Comparison of ENCODE assay signal across 19 cellular contexts in genomic region chr1:214637125-214637524, GRCh38.
"Had no signal": no experiment of that assay in that cellular context is flagged by ENCODE, and none has a peak within 500 bp of the region (broad histone marks: within the 10 kb centered on the region; RNA-seq: fewer than 3 reads in every experiment).

No MANE protein-coding gene starts in this region.

- H3K27me3 ChIP-seq: right atrium auricular region, stomach, thyroid gland, vagina had no signal

- H3K36me3 Mint-ChIP-seq: naive B cell had no signal

- H3K4me1 ChIP-seq: lower lobe of right lung, prostate gland, right atrium auricular region, thyroid gland, vagina had no signal

- H3K4me1 Mint-ChIP-seq: mesothelial cell of epicardium, neural crest cell had no signal

- H3K4me3 ChIP-seq: dorsolateral prefrontal cortex, lower lobe of right lung, mucosa of descending colon, prostate gland, right atrium auricular region, stomach, thyroid gland, vagina had no signal

- H3K9me3 Mint-ChIP-seq: memory B cell; mesothelial cell of epicardium; naive B cell; natural killer cell treated with Interleukin-12 subunit alpha and Interleukin-12 subunit beta and Interleukin-15 and Interleukin-18, amount 100 ng/mL, for 72 hours; neural crest cell; stimulated activated effector memory CD8-positive, alpha-beta T cell treated with anti-CD3 and anti-CD28 coated beads, Interleukin-12 subunit alpha, Interleukin-12 subunit beta, amount 100 ng/mL, for 72 hours had no signal

- H3K9me3 ChIP-seq: lower lobe of right lung, mucosa of descending colon, prostate gland, right atrium auricular region, stomach, thyroid gland, vagina had no signal

- ATAC-seq: left ventricle myocardium superior; lower lobe of right lung; natural killer cell treated with Interleukin-12 subunit alpha and Interleukin-12 subunit beta and Interleukin-15 and Interleukin-18, amount 100 ng/mL, for 72 hours; sciatic nerve; stimulated activated effector memory CD8-positive, alpha-beta T cell treated with anti-CD3 and anti-CD28 coated beads, Interleukin-12 subunit alpha, Interleukin-12 subunit beta, amount 100 ng/mL, for 72 hours had no signal

- H3K4me3 Mint-ChIP-seq: memory B cell; mesothelial cell of epicardium; naive B cell; natural killer cell treated with Interleukin-12 subunit alpha and Interleukin-12 subunit beta and Interleukin-15 and Interleukin-18, amount 100 ng/mL, for 72 hours; neural crest cell; stimulated activated effector memory CD8-positive, alpha-beta T cell treated with anti-CD3 and anti-CD28 coated beads, Interleukin-12 subunit alpha, Interleukin-12 subunit beta, amount 100 ng/mL, for 72 hours had no signal

- H3K27me3 Mint-ChIP-seq: memory B cell; naive B cell; natural killer cell treated with Interleukin-12 subunit alpha and Interleukin-12 subunit beta and Interleukin-15 and Interleukin-18, amount 100 ng/mL, for 72 hours had no signal

- H3K36me3 ChIP-seq: lower lobe of right lung, prostate gland, right atrium auricular region, thyroid gland, vagina had no signal

- H3K27ac ChIP-seq: dorsolateral prefrontal cortex, lower lobe of right lung, prostate gland, right atrium auricular region, stomach, thyroid gland, vagina had no signal

- H3K27ac Mint-ChIP-seq: memory B cell; mesothelial cell of epicardium; naive B cell; natural killer cell treated with Interleukin-12 subunit alpha and Interleukin-12 subunit beta and Interleukin-15 and Interleukin-18, amount 100 ng/mL, for 72 hours; stimulated activated effector memory CD8-positive, alpha-beta T cell treated with anti-CD3 and anti-CD28 coated beads, Interleukin-12 subunit alpha, Interleukin-12 subunit beta, amount 100 ng/mL, for 72 hours had no signal

- DNase-seq: effector CD4-positive, alpha-beta T cell; left ventricle myocardium superior; lower lobe of right lung; naive B cell; stimulated activated CD4-positive, alpha-beta T cell treated with anti-CD3 and anti-CD28 coated beads, Interleukin-2, amount 100 ng/mL, for 24 hours; stimulated activated naive CD4-positive, alpha-beta T cell treated with Interleukin-2 at 50 U/mL for 16 hours; stomach had no signal
